In the genomic region with DNA sequence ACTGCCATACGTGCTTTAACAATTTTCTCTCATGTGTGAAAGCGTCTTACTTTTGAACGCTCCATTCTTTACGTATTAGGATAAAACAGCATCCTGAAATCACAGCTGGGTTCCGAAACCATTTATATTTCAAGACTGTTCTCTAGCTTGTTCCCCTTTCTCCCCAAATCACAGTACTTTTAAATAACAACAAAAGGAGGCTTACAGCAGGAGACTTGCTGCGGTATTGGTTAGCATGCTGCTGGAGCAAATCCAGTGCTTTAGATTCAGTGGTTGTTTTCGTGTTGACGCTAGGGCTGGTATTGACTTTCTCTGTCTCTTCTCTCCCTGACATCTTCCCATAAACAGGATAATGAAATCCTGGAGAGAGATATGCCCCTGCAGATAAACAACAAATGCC, we compare ENCODE assay signal across 20 cellular contexts.
"Had no signal": no experiment of that assay in that cellular context is flagged by ENCODE, and none has a peak within 500 bp of the region (broad histone marks: within the 10 kb centered on the region; RNA-seq: fewer than 3 reads in every experiment).

No MANE protein-coding gene starts in this region.

- H3K36me3 ChIP-seq: uterus had no signal

- H3K4me3 Mint-ChIP-seq: activated CD4-positive, alpha-beta T cell treated with anti-CD3 and anti-CD28 coated beads, Interleukin-2, amount 10 ng/mL, durations not matched to agents 24 days and 14 days; activated CD8-positive, alpha-beta T cell treated with anti-CD3 and anti-CD28 coated beads, Interleukin-2, amount 10 ng/mL, durations not matched to agents 7 days and 5 days; activated naive CD4-positive, alpha-beta T cell treated with anti-CD3 and anti-CD28 coated beads for 36 hours; activated T-cell treated with anti-CD3 and anti-CD28 coated beads, Interleukin-2, amount 50 U/mL, for 4 hours; dendritic cell treated with granulocyte-macrophage colony-stimulating factor and Interleukin-4, amounts not matched to agents 40 ng/mL and 50 ng/mL, for 4 days; mesothelial cell of epicardium; nephron had no signal

- H3K27ac Mint-ChIP-seq: activated CD4-positive, alpha-beta T cell treated with anti-CD3 and anti-CD28 coated beads, Interleukin-2, amount 10 ng/mL, durations not matched to agents 24 days and 14 days; activated CD8-positive, alpha-beta T cell treated with anti-CD3 and anti-CD28 coated beads, Interleukin-2, amount 10 ng/mL, durations not matched to agents 7 days and 5 days; activated naive CD4-positive, alpha-beta T cell treated with anti-CD3 and anti-CD28 coated beads for 36 hours; dendritic cell treated with granulocyte-macrophage colony-stimulating factor and Interleukin-4, amounts not matched to agents 40 ng/mL and 50 ng/mL, for 4 days; mesothelial cell of epicardium; nephron had no signal

- H3K4me3 ChIP-seq: lower lobe of right lung, right atrium auricular region, tibial nerve, uterus had no signal

- ATAC-seq: activated CD8-positive, alpha-beta T cell treated with anti-CD3 and anti-CD28 coated beads, Interleukin-2, amount 10 ng/mL, durations not matched to agents 7 days and 5 days; activated T-cell treated with anti-CD3 and anti-CD28 coated beads, Interleukin-2, amount 50 U/mL, for 4 hours; lower lobe of right lung; stimulated activated naive CD8-positive, alpha-beta T cell treated with anti-CD3 and anti-CD28 coated beads, Interleukin-15, Interleukin-2, amounts not matched to agents 100 U/mL and 50 U/mL, for 24 hours had no signal

- H3K9me3 Mint-ChIP-seq: activated CD4-positive, alpha-beta T cell treated with anti-CD3 and anti-CD28 coated beads, Interleukin-2, amount 10 ng/mL, durations not matched to agents 24 days and 14 days; activated T-cell treated with anti-CD3 and anti-CD28 coated beads, Interleukin-2, amount 50 U/mL, for 4 hours; dendritic cell treated with granulocyte-macrophage colony-stimulating factor and Interleukin-4, amounts not matched to agents 40 ng/mL and 50 ng/mL, for 4 days; mesothelial cell of epicardium; nephron had no signal

- H3K27me3 ChIP-seq: right atrium auricular region, tibial nerve, uterus had no signal

- H3K27ac ChIP-seq: lower lobe of right lung, tibial nerve, uterus had no signal

- DNase-seq: activated CD4-positive, alpha-beta T cell treated with anti-CD3 and anti-CD28 coated beads, Interleukin-2, amount 10 ng/mL, durations not matched to agents 24 days and 14 days; activated CD4-positive, CD25-positive, alpha-beta regulatory T cell; activated CD8-positive, alpha-beta T cell treated with anti-CD3 and anti-CD28 coated beads, Interleukin-2, amount 10 ng/mL, durations not matched to agents 7 days and 5 days; activated naive CD4-positive, alpha-beta T cell treated with anti-CD3 and anti-CD28 coated beads for 36 hours; activated T-cell treated with anti-CD3 and anti-CD28 coated beads, Interleukin-2, amount 50 U/mL, for 4 hours; aorta; effector memory CD4-positive, alpha-beta T cell; hippocampal formation; lower lobe of right lung; occipital lobe; stimulated activated CD4-positive, alpha-beta T cell treated with anti-CD3 and anti-CD28 coated beads, Interleukin-2, amount 100 ng/mL, for 24 hours; stimulated activated naive CD8-positive, alpha-beta T cell treated with anti-CD3 and anti-CD28 coated beads, Interleukin-15, Interleukin-2, amounts not matched to agents 100 U/mL and 50 U/mL, for 24 hours; T-helper 1 cell; T-helper 9 cell; uterus had no signal

- H3K4me1 ChIP-seq: uterus had no signal

- H3K9me3 ChIP-seq: lower lobe of right lung, right atrium auricular region, tibial nerve, uterus had no signal
